ENCODE assay signal across 26 cellular contexts in genomic region chrX:11555759-11556158, GRCh38.
A peak's percentile ranks its signal among the peaks of the same experiment; 100 is the strongest.
DNase-seq lines count a peak whose midpoint lies in the region; ATAC-seq and TF ChIP-seq lines count a peak whose summit lies in the region.
"Had no signal": no experiment of that assay in that cellular context is flagged by ENCODE, and none has a peak within 500 bp of the region (broad histone marks: within the 10 kb centered on the region; RNA-seq: fewer than 3 reads in every experiment).

No MANE protein-coding gene starts in this region.

- peaks cover 23% of the 10 kb centered on the region for H3K4me1 ChIP-seq in SJSA1 (replicated peaks)
- H3K4me1 ChIP-seq: heart right ventricle, prostate gland, tibial nerve had no signal

- H3K4me3 ChIP-seq in AG10803 (ENCODE audit: low read length) (no peak overlapping the region), SJSA1 (no peak overlapping the region), fibroblast of pulmonary artery (replicated peaks; ENCODE audit: low read depth, low read length) (no peak overlapping the region)
- H3K4me3 ChIP-seq: esophagus muscularis mucosa, heart right ventricle, prostate gland, sigmoid colon, tibial nerve had no signal

- TF ChIP-seq CTCF in AG10803 (conservative IDR thresholded peaks at IDR 0.05; ENCODE audit: low read length) (no peak), fibroblast of pulmonary artery (IDR thresholded peaks at IDR 0.05; ENCODE audit: low read length, missing control alignments) (no peak)

- no peak for ATAC-seq in HG03521 (IDR thresholded peaks at IDR 0.05; ENCODE audit: unreplicated experiment)
- ATAC-seq: activated CD8-positive, alpha-beta memory T cell treated with anti-CD3 and anti-CD28 coated beads, Interleukin-2, amount 10 ng/mL, durations not matched to agents 7 days and 5 days; activated T-cell treated with anti-CD3 and anti-CD28 coated beads, Interleukin-2, amount 50 U/mL, for 4 hours; heart right ventricle; naive thymus-derived CD4-positive, alpha-beta T cell had no signal

- DNase-seq in AG10803 (ENCODE audit: low read depth) (peak; percentile 27), HS-5 (ENCODE audit: low read depth) (peak; percentile 25), SJSA1 (ENCODE audit: low read depth in 1 of 2, low spot score in 2 of 2) (peak; percentile 30 to 40), fibroblast of pulmonary artery (ENCODE audit: low read depth) (peak; percentile 23), NCI-H146 (lab: John Stamatoyannopoulos, UW) (no peak), NCI-H1417 (lab: John Stamatoyannopoulos, UW) (no peak), NCI-H128 (lab: John Stamatoyannopoulos, UW; ENCODE audit: unreplicated experiment) (no peak)
- DNase-seq: activated CD8-positive, alpha-beta memory T cell treated with anti-CD3 and anti-CD28 coated beads, Interleukin-2, amount 10 ng/mL, durations not matched to agents 7 days and 5 days; activated T-cell treated with anti-CD3 and anti-CD28 coated beads, Interleukin-2, amount 50 U/mL, for 4 hours; DMS153; GF-D8; H9; heart right ventricle; Kasumi-1; kidney; naive thymus-derived CD4-positive, alpha-beta T cell; NCI-H187; NCI-H510A; nucleus accumbens; sigmoid colon; SK-N-SH; stimulated activated CD4-positive, alpha-beta T cell treated with anti-CD3 and anti-CD28 coated beads, Interleukin-4, amount 100 ng/mL, for 24 hours had no signal

- H3K36me3 ChIP-seq in SJSA1 = no peaks in the 10 kb centered on the region
- H3K36me3 ChIP-seq: esophagus muscularis mucosa, heart right ventricle, prostate gland, sigmoid colon, tibial nerve had no signal

- no peaks in the 10 kb centered on the region for H3K27me3 ChIP-seq in SJSA1 (replicated peaks)
- H3K27me3 ChIP-seq: esophagus muscularis mucosa, sigmoid colon, tibial nerve had no signal

- H3K9me3 ChIP-seq in SJSA1 (replicated peaks) = no peaks in the 10 kb centered on the region
- H3K9me3 ChIP-seq: esophagus muscularis mucosa, heart right ventricle, prostate gland, sigmoid colon, SK-N-SH, tibial nerve had no signal

- H3K27ac ChIP-seq in SJSA1 = peak overlapping the region; percentile 85
- H3K27ac ChIP-seq: esophagus muscularis mucosa, heart right ventricle, prostate gland, sigmoid colon, tibial nerve had no signal

Comparison
In these comparisons a context has a peak if more than half of its experiments do, and no peak if none do; other contexts are left out.
1. DNase-seq: peak in AG10803 (single experiment), HS-5 (single experiment), SJSA1 (2 of 2) and fibroblast of pulmonary artery (single experiment); none in NCI-H146 (single experiment), NCI-H1417 (0 of 3) and NCI-H128 (single experiment).